19 cellular contexts compared by ENCODE assay signal in genomic region chr3:156433138-156433537, GRCh38.
DNase-seq lines count a peak whose midpoint lies in the region; ATAC-seq and TF ChIP-seq lines count a peak whose summit lies in the region.
"Had no signal": no experiment of that assay in that cellular context is flagged by ENCODE, and none has a peak within 500 bp of the region (broad histone marks: within the 10 kb centered on the region; RNA-seq: fewer than 3 reads in every experiment).

No MANE protein-coding gene starts in this region.

- DNase-seq in HT1080 (ENCODE audit: low read depth) (peak; percentile 82), amniotic epithelial cell (ENCODE audit: low read depth) (peak; percentile 53), fibroblast of pulmonary artery (ENCODE audit: low read depth) (peak; percentile 74), pulmonary artery endothelial cell (ENCODE audit: low read depth, low spot score) (peak; percentile 88), NCI-H2227 treated with DMSO at 0.1 percent for 48 hours (lab: John Stamatoyannopoulos, UW) (no peak)
- DNase-seq: activated B cell treated with CpG ODN at 0.5 μM for 24 hours; activated CD4-positive, alpha-beta memory T cell treated with anti-CD3 and anti-CD28 coated beads for 36 hours; activated gamma-delta T cell; caudate nucleus; CD8-positive, alpha-beta T cell; KBM-7; kidney glomerular epithelial cell; NCI-H526 treated with DMSO at 0.1 percent for 48 hours; stimulated activated CD4-positive, alpha-beta T cell treated with anti-CD3 and anti-CD28 coated beads, Interleukin-4, amount 100 ng/mL, for 24 hours; stimulated activated naive CD8-positive, alpha-beta T cell treated with anti-CD3 and anti-CD28 coated beads, Interleukin-15, Interleukin-2, amounts not matched to agents 100 U/mL and 50 U/mL, for 24 hours; T1000 had no signal

- ATAC-seq in HG02763 (IDR thresholded peaks at IDR 0.05; ENCODE audit: unreplicated experiment) = no peak
- ATAC-seq in HG03039 (IDR thresholded peaks at IDR 0.05; ENCODE audit: unreplicated experiment) = no peak
- ATAC-seq: CD8-positive, alpha-beta T cell; GM12878; stimulated activated naive CD8-positive, alpha-beta T cell treated with anti-CD3 and anti-CD28 coated beads, Interleukin-15, Interleukin-2, amounts not matched to agents 100 U/mL and 50 U/mL, for 24 hours had no signal

- TF ChIP-seq CTCF in fibroblast of pulmonary artery (IDR thresholded peaks at IDR 0.05; ENCODE audit: low read length, missing control alignments) = no peak

- H3K4me3 ChIP-seq in fibroblast of pulmonary artery (replicated peaks; ENCODE audit: low read depth, low read length) = no peak overlapping the region
- H3K4me3 ChIP-seq: GM12878 had no signal
